ENCODE assay signal across 1 cellular context in genomic region chrX:71095555-71095970, GRCh38.
TF ChIP-seq lines count a peak whose summit lies in the region.

TSS of gene FOXO4 (plus strand) at chrX:71095851. CDS start at chrX:71096529, 678 bp downstream.

TF ChIP-seq in GM12878, 131 proteins besides CTCF, POLR2A, EP300 and RAD21 (continued from another document and continues in another):
- no peak for TF ChIP-seq ZBTB33 (IDR thresholded peaks at IDR 0.05)
- TF ChIP-seq, protein P1, sequence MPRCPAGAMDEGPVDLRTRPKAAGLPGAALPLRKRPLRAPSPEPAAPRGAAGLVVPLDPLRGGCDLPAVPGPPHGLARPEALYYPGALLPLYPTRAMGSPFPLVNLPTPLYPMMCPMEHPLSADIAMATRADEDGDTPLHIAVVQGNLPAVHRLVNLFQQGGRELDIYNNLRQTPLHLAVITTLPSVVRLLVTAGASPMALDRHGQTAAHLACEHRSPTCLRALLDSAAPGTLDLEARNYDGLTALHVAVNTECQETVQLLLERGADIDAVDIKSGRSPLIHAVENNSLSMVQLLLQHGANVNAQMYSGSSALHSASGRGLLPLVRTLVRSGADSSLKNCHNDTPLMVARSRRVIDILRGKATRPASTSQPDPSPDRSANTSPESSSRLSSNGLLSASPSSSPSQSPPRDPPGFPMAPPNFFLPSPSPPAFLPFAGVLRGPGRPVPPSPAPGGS (IDR thresholded peaks at IDR 0.05; ENCODE audit: borderline replicate concordance, insufficient read depth, low read depth, low read length, poor library complexity, severe bottlenecking) = no peak
- no peak for TF ChIP-seq BRCA1 (IDR thresholded peaks at IDR 0.05; ENCODE audit: low read depth, low read length)
- no peak for TF ChIP-seq WRNIP1 (IDR thresholded peaks at IDR 0.05; ENCODE audit: borderline replicate concordance, low read depth, low read length)
- no peak for TF ChIP-seq SP1 (IDR thresholded peaks at IDR 0.05; ENCODE audit: low read depth, low read length)
- no peak for TF ChIP-seq PAX8 (IDR thresholded peaks at IDR 0.05)
- TF ChIP-seq NFYA (IDR thresholded peaks at IDR 0.05; ENCODE audit: borderline replicate concordance, low read depth, low read length) = no peak
- no peak for TF ChIP-seq ASH2L (IDR thresholded peaks at IDR 0.05; ENCODE audit: borderline replicate concordance, low read depth)
- no peak for TF ChIP-seq ZNF207 (IDR thresholded peaks at IDR 0.05; ENCODE audit: borderline replicate concordance)
- TF ChIP-seq ZBED1 (IDR thresholded peaks at IDR 0.05; ENCODE audit: borderline replicate concordance) = no peak
- no peak for TF ChIP-seq RCOR1 (conservative IDR thresholded peaks at IDR 0.05; ENCODE audit: low read depth, low read length)
- TF ChIP-seq ZNF274 (IDR thresholded peaks at IDR 0.05; ENCODE audit: insufficient read depth, insufficient read length) = no peak
- TF ChIP-seq SRF (IDR thresholded peaks at IDR 0.05; ENCODE audit: low read depth in 2 of 2, low read length in 2 of 2) = no peak
- no peak for TF ChIP-seq ZNF622 (IDR thresholded peaks at IDR 0.05)
- TF ChIP-seq, protein P2, sequence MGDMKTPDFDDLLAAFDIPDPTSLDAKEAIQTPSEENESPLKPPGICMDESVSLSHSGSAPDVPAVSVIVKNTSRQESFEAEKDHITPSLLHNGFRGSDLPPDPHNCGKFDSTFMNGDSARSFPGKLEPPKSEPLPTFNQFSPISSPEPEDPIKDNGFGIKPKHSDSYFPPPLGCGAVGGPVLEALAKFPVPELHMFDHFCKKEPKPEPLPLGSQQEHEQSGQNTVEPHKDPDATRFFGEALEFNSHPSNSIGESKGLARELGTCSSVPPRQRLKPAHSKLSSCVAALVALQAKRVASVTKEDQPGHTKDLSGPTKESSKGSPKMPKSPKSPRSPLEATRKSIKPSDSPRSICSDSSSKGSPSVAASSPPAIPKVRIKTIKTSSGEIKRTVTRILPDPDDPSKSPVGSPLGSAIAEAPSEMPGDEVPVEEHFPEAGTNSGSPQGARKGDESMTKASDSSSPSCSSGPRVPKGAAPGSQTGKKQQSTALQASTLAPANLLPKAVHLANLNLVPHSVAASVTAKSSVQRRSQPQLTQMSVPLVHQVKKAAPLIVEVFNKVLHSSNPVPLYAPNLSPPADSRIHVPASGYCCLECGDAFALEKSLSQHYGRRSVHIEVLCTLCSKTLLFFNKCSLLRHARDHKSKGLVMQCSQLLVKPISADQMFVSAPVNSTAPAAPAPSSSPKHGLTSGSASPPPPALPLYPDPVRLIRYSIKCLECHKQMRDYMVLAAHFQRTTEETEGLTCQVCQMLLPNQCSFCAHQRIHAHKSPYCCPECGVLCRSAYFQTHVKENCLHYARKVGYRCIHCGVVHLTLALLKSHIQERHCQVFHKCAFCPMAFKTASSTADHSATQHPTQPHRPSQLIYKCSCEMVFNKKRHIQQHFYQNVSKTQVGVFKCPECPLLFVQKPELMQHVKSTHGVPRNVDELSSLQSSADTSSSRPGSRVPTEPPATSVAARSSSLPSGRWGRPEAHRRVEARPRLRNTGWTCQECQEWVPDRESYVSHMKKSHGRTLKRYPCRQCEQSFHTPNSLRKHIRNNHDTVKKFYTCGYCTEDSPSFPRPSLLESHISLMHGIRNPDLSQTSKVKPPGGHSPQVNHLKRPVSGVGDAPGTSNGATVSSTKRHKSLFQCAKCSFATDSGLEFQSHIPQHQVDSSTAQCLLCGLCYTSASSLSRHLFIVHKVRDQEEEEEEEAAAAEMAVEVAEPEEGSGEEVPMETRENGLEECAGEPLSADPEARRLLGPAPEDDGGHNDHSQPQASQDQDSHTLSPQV (IDR thresholded peaks at IDR 0.05) = no peak
- TF ChIP-seq, protein P3, sequence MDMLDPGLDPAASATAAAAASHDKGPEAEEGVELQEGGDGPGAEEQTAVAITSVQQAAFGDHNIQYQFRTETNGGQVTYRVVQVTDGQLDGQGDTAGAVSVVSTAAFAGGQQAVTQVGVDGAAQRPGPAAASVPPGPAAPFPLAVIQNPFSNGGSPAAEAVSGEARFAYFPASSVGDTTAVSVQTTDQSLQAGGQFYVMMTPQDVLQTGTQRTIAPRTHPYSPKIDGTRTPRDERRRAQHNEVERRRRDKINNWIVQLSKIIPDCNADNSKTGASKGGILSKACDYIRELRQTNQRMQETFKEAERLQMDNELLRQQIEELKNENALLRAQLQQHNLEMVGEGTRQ (IDR thresholded peaks at IDR 0.05; ENCODE audit: borderline replicate concordance, low read depth, low read length) = no peak
- no peak for TF ChIP-seq TBL1XR1 (IDR thresholded peaks at IDR 0.05; ENCODE audit: low read depth, low read length)
- TF ChIP-seq CHD4 (IDR thresholded peaks at IDR 0.05) = no peak
- TF ChIP-seq CHD2 (IDR thresholded peaks at IDR 0.05; ENCODE audit: borderline replicate concordance, low read depth, low read length) = 0 out of 2 replicates have a peak, but pooled peaks have one; percentile 21
- no peak for TF ChIP-seq NR2F1 (conservative IDR thresholded peaks at IDR 0.05)
- no peak for TF ChIP-seq ZZZ3 (IDR thresholded peaks at IDR 0.05; ENCODE audit: control insufficient read depth, insufficient read length, low read depth)
- TF ChIP-seq MEF2B (IDR thresholded peaks at IDR 0.05; ENCODE audit: partially characterized antibody, poor library complexity, severe bottlenecking) = no peak
- 0 out of 2 replicates have a peak, but pooled peaks have one; percentile 36 for TF ChIP-seq SIN3A (IDR thresholded peaks at IDR 0.05; ENCODE audit: low read depth, low read length)
- no peak for TF ChIP-seq NFIC (IDR thresholded peaks at IDR 0.05; ENCODE audit: low read depth, low read length)
- no peak for TF ChIP-seq SPI1 (IDR thresholded peaks at IDR 0.05; ENCODE audit: borderline replicate concordance, insufficient read depth, low read depth, low read length)
- TF ChIP-seq ZNF24 (IDR thresholded peaks at IDR 0.05) = no peak
- TF ChIP-seq, protein P4, sequence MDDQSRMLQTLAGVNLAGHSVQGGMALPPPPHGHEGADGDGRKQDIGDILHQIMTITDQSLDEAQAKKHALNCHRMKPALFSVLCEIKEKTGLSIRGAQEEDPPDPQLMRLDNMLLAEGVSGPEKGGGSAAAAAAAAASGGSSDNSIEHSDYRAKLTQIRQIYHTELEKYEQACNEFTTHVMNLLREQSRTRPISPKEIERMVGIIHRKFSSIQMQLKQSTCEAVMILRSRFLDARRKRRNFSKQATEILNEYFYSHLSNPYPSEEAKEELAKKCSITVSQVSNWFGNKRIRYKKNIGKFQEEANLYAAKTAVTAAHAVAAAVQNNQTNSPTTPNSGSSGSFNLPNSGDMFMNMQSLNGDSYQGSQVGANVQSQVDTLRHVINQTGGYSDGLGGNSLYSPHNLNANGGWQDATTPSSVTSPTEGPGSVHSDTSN (IDR thresholded peaks at IDR 0.05; ENCODE audit: insufficient replicate concordance, low read depth, low read length) = no peak
- TF ChIP-seq STAT1 (conservative IDR thresholded peaks at IDR 0.05) = no peak
- peak; percentile 50; the same call in 1 of the 2 replicates for TF ChIP-seq MXI1 (IDR thresholded peaks at IDR 0.05; ENCODE audit: low read depth, low read length)
- TF ChIP-seq EGR1 (IDR thresholded peaks at IDR 0.05; ENCODE audit: borderline replicate concordance in 1 of 2, low read depth in 2 of 2, low read length in 2 of 2) = no peak
- no peak for TF ChIP-seq ZNF384 (IDR thresholded peaks at IDR 0.05; ENCODE audit: borderline replicate concordance, low read depth, low read length)
- TF ChIP-seq TAF1 (IDR thresholded peaks at IDR 0.05; ENCODE audit: borderline replicate concordance, low read depth, low read length) = no peak
- no peak for TF ChIP-seq RBBP5 (conservative IDR thresholded peaks at IDR 0.05)
- no peak for TF ChIP-seq GATAD2B (conservative IDR thresholded peaks at IDR 0.05; ENCODE audit: low read depth)
- peak; percentile 84 for TF ChIP-seq SIX5 (IDR thresholded peaks at IDR 0.05; ENCODE audit: low read depth, low read length, severe bottlenecking)
- no peak for TF ChIP-seq CBFB (IDR thresholded peaks at IDR 0.05; ENCODE audit: low read depth)
- TF ChIP-seq PRDM15 (CRISPR knock-in tag; IDR thresholded peaks at IDR 0.05) = no peak
- no peak for TF ChIP-seq SREBF1 (IDR thresholded peaks at IDR 0.05; ENCODE audit: low read length)
- peak; percentile 58; the same call in 1 of the 2 replicates for TF ChIP-seq CREM (IDR thresholded peaks at IDR 0.05; ENCODE audit: low read depth)
- no peak for TF ChIP-seq MTA3 (IDR thresholded peaks at IDR 0.05; ENCODE audit: borderline replicate concordance, low read length)
- TF ChIP-seq NRF1 (conservative IDR thresholded peaks at IDR 0.05; ENCODE audit: low read depth, low read length) = peak; percentile 23; the same call in 1 of the 2 replicates
- TF ChIP-seq MAX (IDR thresholded peaks at IDR 0.05; ENCODE audit: low read depth, low read length) = no peak
- TF ChIP-seq TCF12 (IDR thresholded peaks at IDR 0.05; ENCODE audit: low read depth, low read length) = no peak
- no peak for TF ChIP-seq JUNB (IDR thresholded peaks at IDR 0.05)
- TF ChIP-seq NKRF (conservative IDR thresholded peaks at IDR 0.05) = no peak
- TF ChIP-seq NR2C2 (IDR thresholded peaks at IDR 0.05; ENCODE audit: borderline replicate concordance, control insufficient read depth, insufficient read length, low read depth) = no peak
- TF ChIP-seq RFX5 (IDR thresholded peaks at IDR 0.05; ENCODE audit: low read depth, low read length) = no peak
- no peak for TF ChIP-seq POLR2AphosphoS5 (IDR thresholded peaks at IDR 0.05; ENCODE audit: low read length)
- TF ChIP-seq FOS (IDR thresholded peaks at IDR 0.05; ENCODE audit: borderline replicate concordance, extremely low read depth, insufficient read length) = no peak
- TF ChIP-seq HDAC6 (IDR thresholded peaks at IDR 0.05; ENCODE audit: unreplicated experiment) = no peak
- no peak for TF ChIP-seq ZSCAN29 (IDR thresholded peaks at IDR 0.05)
- TF ChIP-seq HCFC1 (IDR thresholded peaks at IDR 0.05; ENCODE audit: low read length) = peak; percentile 85
- TF ChIP-seq SUZ12 (IDR thresholded peaks at IDR 0.05; ENCODE audit: unreplicated experiment) = no peak
- TF ChIP-seq STAT3 (IDR thresholded peaks at IDR 0.05; ENCODE audit: low read depth, low read length) = no peak
- TF ChIP-seq IKZF2 (IDR thresholded peaks at IDR 0.05) = no peak
- TF ChIP-seq KDM1A (IDR thresholded peaks at IDR 0.05; ENCODE audit: borderline replicate concordance) = no peak
- no peak for TF ChIP-seq FOXK2 (IDR thresholded peaks at IDR 0.05)
- TF ChIP-seq KLF5 (IDR thresholded peaks at IDR 0.05; ENCODE audit: partially characterized antibody) = no peak
- no peak for TF ChIP-seq RAD51 (IDR thresholded peaks at IDR 0.05)
